Comparison of ENCODE assay signal across 9 cellular contexts in genomic region chr11:46686886-46687810, GRCh38. TPM values are rescaled to one million over a fixed set of nuclear protein-coding genes. Genes with fewer than 3 reads are reported as not detected.
DNase-seq lines count a peak whose midpoint lies in the region; TF ChIP-seq lines count a peak whose summit lies in the region.
"Had no signal": no experiment of that assay in that cellular context is flagged by ENCODE, and none has a peak within 500 bp of the region (broad histone marks: within the 10 kb centered on the region; RNA-seq: fewer than 3 reads in every experiment).

No MANE protein-coding gene starts in this region.

- no peak overlapping the region for H3K4me2 ChIP-seq in PC-9

- H3K9me3 ChIP-seq in PC-9 (ENCODE audit: insufficient read depth, low read depth), result no peaks in the 10 kb centered on the region

- no peaks in the 10 kb centered on the region for H3K9me2 ChIP-seq in PC-9 (ENCODE audit: insufficient read depth)

- peaks cover 29% of the 10 kb centered on the region for H3K4me1 Mint-ChIP-seq in HFFc6 (ENCODE audit: low read depth)
- no peaks in the 10 kb centered on the region for H3K4me1 Mint-ChIP-seq in mesothelial cell of epicardium

- peaks cover 17% of the 10 kb centered on the region; the same call in 1 of the 2 replicates for H4K20me1 ChIP-seq in PC-9 (ENCODE audit: insufficient read depth)

- H3K27me3 Mint-ChIP-seq in HFFc6 (ENCODE audit: insufficient read depth) (peaks cover 3% of the 10 kb centered on the region), mesothelial cell of epicardium (ENCODE audit: low read depth) (no peaks in the 10 kb centered on the region)

- H3K36me3 Mint-ChIP-seq in HFFc6 (ENCODE audit: low read depth) (peaks cover 24% of the 10 kb centered on the region; the same call in 1 of the 2 replicates), mesothelial cell of epicardium (peaks cover 24% of the 10 kb centered on the region)

- H3K4me3 Mint-ChIP-seq in HFFc6 (no peak overlapping the region), mesothelial cell of epicardium (no peak overlapping the region)

- no peaks in the 10 kb centered on the region for H3K27me3 ChIP-seq in PC-9 (ENCODE audit: insufficient read depth, low read depth)

- H2AFZ ChIP-seq in PC-9, result no peak overlapping the region

- H3K4me1 ChIP-seq in PC-9 (replicated peaks; ENCODE audit: insufficient read depth), result no peaks in the 10 kb centered on the region

- H3K36me3 ChIP-seq in PC-9 (ENCODE audit: low read depth), result peaks cover 4% of the 10 kb centered on the region; the same call in 1 of the 2 replicates

- TF ChIP-seq CTCF in HFFc6 (IDR thresholded peaks at IDR 0.05), result no peak
- TF ChIP-seq CTCF in mesothelial cell of epicardium (IDR thresholded peaks at IDR 0.05; ENCODE audit: unreplicated experiment), result no peak
- no peak for TF ChIP-seq CTCF in PC-9 (conservative IDR thresholded peaks at IDR 0.05)

- peaks cover 11% of the 10 kb centered on the region; the same call in 1 of the 2 replicates for H3F3A ChIP-seq in PC-9 (ENCODE audit: insufficient read depth, low read depth)

- CTCF ChIA-PET in PC-9 (lab: Charles Lee), result no interaction called here

- no TSS peak for BruUV-seq in PC-9 (replicated peaks; lab: Mats Ljungman, UMichigan)

- no peak overlapping the region for H3K4me3 ChIP-seq in PC-9

- DNase-seq in Ammon's horn (ENCODE audit: low spot score), result peak; percentile 63
- peak; percentile 25 for DNase-seq in HFFc6
- DNase-seq in mesothelial cell of epicardium (ENCODE audit: low spot score in 2 of 2, unreplicated experiment in 2 of 2), result no peak
- no peak for DNase-seq in NOMO-1 treated with DMSO at 0.1 percent for 48 hours (lab: John Stamatoyannopoulos, UW; ENCODE audit: unreplicated experiment)
- DNase-seq in NCI-H1930 (lab: John Stamatoyannopoulos, UW), result no peak
- DNase-seq in PC-9, result no peak
- no peak for DNase-seq in OCI-M2 (lab: John Stamatoyannopoulos, UW; ENCODE audit: unreplicated experiment)
- DNase-seq: erythroblast had no signal

- H3K27ac ChIP-seq in cingulate gyrus (ENCODE audit: low read depth, low read length) (peak overlapping the region; percentile 91), PC-9 (no peak overlapping the region)

- H3K79me2 ChIP-seq in PC-9 (ENCODE audit: low read depth), result no peaks in the 10 kb centered on the region

- intact Hi-C loops in PC-9 (cut with micrococcal nuclease; ENCODE audit: unreplicated experiment), result no loop called here

- peak overlapping the region; percentile 79 for H3K27ac Mint-ChIP-seq in HFFc6
- H3K27ac Mint-ChIP-seq in mesothelial cell of epicardium, result peak overlapping the region; percentile 30

- H3K9me3 Mint-ChIP-seq in HFFc6 (no peaks in the 10 kb centered on the region), mesothelial cell of epicardium (no peaks in the 10 kb centered on the region)

- POLR2A ChIA-PET in PC-9 (lab: Charles Lee; ENCODE audit: unreplicated experiment), result interaction anchor here (0.6 kb wide), 1 partner anchor 144 kb away, joined by 5 read pairs; no protein-coding TSS in a partner anchor

RNA-seq across cellular contexts. Expression of gene ARHGAP1, which starts 13.3 kb away (rescaled TPM):
- total RNA-seq in HFFc6 (2021; fragmentation: NEBNext Ultra II Directional; extraction: Animal tissue kit (Norgen Biotek cat#: 25700)), result 100 to 1,000 TPM; 107 to 134 (median 110) TPM
- total RNA-seq in mesothelial cell of epicardium (48.3 to 49.4 TPM (median 48.7 TPM) in 3 replicates), PC-9 (2021) (60.3 and 64.2 TPM in 2 replicates)

RNA-seq across cellular contexts. Expression of gene ZNF408, which starts 13.7 kb away (rescaled TPM):
- total RNA-seq in HFFc6 (2021; fragmentation: NEBNext Ultra II Directional; extraction: Animal tissue kit (Norgen Biotek cat#: 25700)), result 10 to 100 TPM in 1 of 6 experiments, 1 to 10 TPM in 5; 7.6 to 12.3 (median 9.0) TPM
- 15.3 to 16.2 TPM (median 15.7 TPM) in 3 replicates for total RNA-seq in mesothelial cell of epicardium
- total RNA-seq in PC-9 (2021), result 13.8 and 16.2 TPM in 2 replicates

RNA-seq across cellular contexts. Expression of gene F2, which starts 31.9 kb away (rescaled TPM):
- not detected for total RNA-seq in HFFc6 (2021; fragmentation: NEBNext Ultra II Directional; extraction: Animal tissue kit (Norgen Biotek cat#: 25700))
- total RNA-seq in mesothelial cell of epicardium (0.18 TPM in 1 of 3 replicates, not detected in the others), PC-9 (2021) (0.20 TPM in 1 of 2 replicates, not detected in the other)

Comparison
In these comparisons a context has a peak if more than half of its experiments do, and no peak if none do; other contexts are left out.
1. DNase-seq: peak in Ammon's horn (single experiment) and HFFc6 (single experiment); none in mesothelial cell of epicardium (0 of 2), NOMO-1 treated with DMSO at 0.1 percent for 48 hours (single experiment), NCI-H1930 (0 of 2), PC-9 (0 of 2) and OCI-M2 (single experiment).